ENCODE assay signal across 13 cellular contexts in the genomic region with DNA sequence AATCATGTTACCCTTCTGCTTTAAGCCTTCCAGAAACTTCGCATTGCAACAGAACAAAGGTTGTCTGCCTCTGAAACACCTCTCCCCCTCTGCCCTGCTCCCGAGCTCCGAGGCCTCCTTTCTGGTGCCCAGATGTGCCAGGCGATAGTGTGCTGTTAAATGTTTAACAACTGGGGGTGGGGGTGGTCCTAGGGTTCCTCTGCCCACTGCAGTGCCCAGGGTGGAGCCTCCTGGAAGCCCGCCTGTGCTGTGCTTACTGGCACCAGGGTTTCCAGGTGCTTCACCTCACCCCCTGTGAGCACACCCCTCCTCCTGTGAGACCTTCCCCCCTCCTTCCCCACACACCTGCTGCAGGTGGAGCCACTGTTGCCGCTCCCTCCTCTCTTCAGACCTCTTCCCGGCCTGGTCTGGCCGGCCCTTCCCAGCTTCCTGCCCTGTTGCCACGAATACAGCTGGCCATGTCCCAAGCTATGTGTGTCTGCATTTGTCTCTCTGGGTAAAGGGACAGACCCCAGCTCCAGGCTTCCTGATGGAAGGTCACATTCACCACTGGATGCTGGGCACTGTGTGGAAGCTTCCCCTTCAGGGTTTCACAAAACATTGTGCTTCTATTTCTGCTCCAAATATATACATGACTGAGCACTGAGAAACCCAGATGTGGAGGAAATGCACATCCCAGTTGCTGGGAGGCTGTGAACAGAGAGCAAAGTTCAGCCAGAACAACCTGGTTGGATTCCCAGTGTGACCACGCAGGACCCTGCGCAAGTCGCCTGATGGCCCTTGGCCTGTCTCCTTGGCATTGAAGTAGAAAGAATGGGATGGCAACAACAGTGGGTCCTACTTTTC. TPM values are rescaled to one million over a fixed set of nuclear protein-coding genes. Genes with fewer than 3 reads are reported as not detected.
DNase-seq lines count a peak whose midpoint lies in the region; ATAC-seq and TF ChIP-seq lines count a peak whose summit lies in the region.
"Had no signal": no experiment of that assay in that cellular context is flagged by ENCODE, and none has a peak within 500 bp of the region (broad histone marks: within the 10 kb centered on the region; RNA-seq: fewer than 3 reads in every experiment).

No MANE protein-coding gene starts in this region.

- no peak for TF ChIP-seq CTCF in CD8-positive, alpha-beta T cell (IDR thresholded peaks at IDR 0.05)

- peaks cover 37% of the 10 kb centered on the region for H3K4me1 ChIP-seq in BLaER1
- H3K4me1 ChIP-seq in muscle layer of duodenum (ENCODE audit: control insufficient read depth in 1 of 2, insufficient read depth in 2 of 2, low read length in 2 of 2): peaks cover 40 to 66% of the 10 kb centered on the region in 2 donors
- no peaks in the 10 kb centered on the region for H3K4me1 ChIP-seq in CD8-positive, alpha-beta T cell (ENCODE audit: insufficient read depth, low read length)

- POLR2A ChIA-PET in CD8-positive, alpha-beta T cell (lab: Charles Lee): no interaction called here

- CTCF ChIA-PET in CD8-positive, alpha-beta T cell (lab: Charles Lee): no interaction called here

- no peaks in the 10 kb centered on the region for H3K27me3 ChIP-seq in BLaER1
- H3K27me3 ChIP-seq in muscle layer of duodenum (ENCODE audit: low read depth, low read length): no peaks in the 10 kb centered on the region
- H3K27me3 ChIP-seq in CD8-positive, alpha-beta T cell (ENCODE audit: insufficient read depth, low read length): no peaks in the 10 kb centered on the region

- no peaks in the 10 kb centered on the region for H3K4me1 Mint-ChIP-seq in CD8-positive, alpha-beta T cell (ENCODE audit: low read depth)
- H3K4me1 Mint-ChIP-seq: activated T-helper 17 cell treated with anti-CD3 and anti-CD28 coated beads, Interleukin-2, amount 50 U/mL, for 72 hours had no signal

- H3K9me3 Mint-ChIP-seq in CD8-positive, alpha-beta T cell: no peaks in the 10 kb centered on the region
- H3K9me3 Mint-ChIP-seq: activated T-helper 17 cell treated with anti-CD3 and anti-CD28 coated beads, Interleukin-2, amount 50 U/mL, for 72 hours; stimulated activated naive CD8-positive, alpha-beta T cell treated with anti-CD3 and anti-CD28 coated beads, Interleukin-15, amount 100 ng/mL, for 72 hours had no signal

- no peaks in the 10 kb centered on the region for H4K20me1 ChIP-seq in BLaER1

- H3K4me3 ChIP-seq in BLaER1: no peak overlapping the region
- H3K4me3 ChIP-seq in muscle layer of duodenum (ENCODE audit: low read depth in 1 of 2, low read length in 2 of 2): peak overlapping the region in 1 of 2 donors; percentile 9
- H3K4me3 ChIP-seq in CD8-positive, alpha-beta T cell (ENCODE audit: low read depth, low read length): no peak overlapping the region

- H3K4me3 Mint-ChIP-seq in CD8-positive, alpha-beta T cell: no peak overlapping the region
- H3K4me3 Mint-ChIP-seq: activated CD4-positive, alpha-beta T cell treated with anti-CD3 and anti-CD28 coated beads for 36 hours; activated T-helper 17 cell treated with anti-CD3 and anti-CD28 coated beads, Interleukin-2, amount 50 U/mL, for 72 hours; stimulated activated naive CD8-positive, alpha-beta T cell treated with anti-CD3 and anti-CD28 coated beads, Interleukin-15, amount 100 ng/mL, for 72 hours had no signal

- H3K9ac ChIP-seq in BLaER1: no peak overlapping the region

- H3K9me3 ChIP-seq in BLaER1 (no peaks in the 10 kb centered on the region), muscle layer of duodenum (ENCODE audit: control insufficient read depth in 1 of 2, low read length in 2 of 2) (no peaks in the 10 kb centered on the region)
- no peaks in the 10 kb centered on the region for H3K9me3 ChIP-seq in CD8-positive, alpha-beta T cell (ENCODE audit: low read length)

- DNase-seq in NCI-H146 (lab: John Stamatoyannopoulos, UW): peak; percentile 97
- no peak for DNase-seq in CD8-positive, alpha-beta T cell
- no peak for DNase-seq in central memory CD4-positive, alpha-beta T cell
- DNase-seq in NK-92 treated with Interleukin-12 subunit alpha and Interleukin-12 subunit beta, amount 100 ng/mL, for 24 hours (lab: John Stamatoyannopoulos, UW): no peak
- DNase-seq: activated CD4-positive, alpha-beta T cell treated with anti-CD3 and anti-CD28 coated beads for 36 hours; NCI-H1930; stimulated activated CD4-positive, alpha-beta T cell treated with anti-CD3 and anti-CD28 coated beads, Interleukin-2, amount 100 ng/mL, for 48 hours; stimulated activated naive CD8-positive, alpha-beta T cell treated with anti-CD3 and anti-CD28 coated beads, Interleukin-15, amount 100 ng/mL, for 72 hours had no signal

- H3K27ac ChIP-seq in BLaER1 (peak overlapping the region; percentile 25; the same call in 1 of the 2 replicates), cingulate gyrus (ENCODE audit: low read depth, low read length) (peak overlapping the region; percentile 89), muscle layer of duodenum (ENCODE audit: low read length) (peak overlapping the region; percentile 80)
- no peak overlapping the region for H3K27ac ChIP-seq in CD8-positive, alpha-beta T cell (ENCODE audit: low read depth, low read length)

- intact Hi-C loops in CD8-positive, alpha-beta T cell (cut with DNase I, micrococcal nuclease): no loop called here

- no peak overlapping the region for H3K27ac Mint-ChIP-seq in CD8-positive, alpha-beta T cell
- H3K27ac Mint-ChIP-seq: activated CD4-positive, alpha-beta T cell treated with anti-CD3 and anti-CD28 coated beads for 36 hours; activated T-helper 17 cell treated with anti-CD3 and anti-CD28 coated beads, Interleukin-2, amount 50 U/mL, for 72 hours had no signal

- peaks cover 1% of the 10 kb centered on the region for H3K27me3 Mint-ChIP-seq in CD8-positive, alpha-beta T cell (ENCODE audit: low read depth)

- peak overlapping the region; percentile 82 for H3K4me2 ChIP-seq in BLaER1

- no peak for ATAC-seq in CD8-positive, alpha-beta T cell
- no peak for ATAC-seq in HG03039 (IDR thresholded peaks at IDR 0.05; ENCODE audit: unreplicated experiment)
- ATAC-seq: activated CD4-positive, alpha-beta T cell treated with anti-CD3 and anti-CD28 coated beads for 36 hours; activated T-helper 17 cell treated with anti-CD3 and anti-CD28 coated beads, Interleukin-2, amount 50 U/mL, for 72 hours; stimulated activated naive CD8-positive, alpha-beta T cell treated with anti-CD3 and anti-CD28 coated beads, Interleukin-15, amount 100 ng/mL, for 72 hours had no signal

- H3K36me3 Mint-ChIP-seq in CD8-positive, alpha-beta T cell: no peaks in the 10 kb centered on the region

- H3K36me3 ChIP-seq in BLaER1 (no peaks in the 10 kb centered on the region), muscle layer of duodenum (ENCODE audit: control insufficient read depth in 1 of 2, insufficient read depth in 2 of 2, low read length in 2 of 2) (no peaks in the 10 kb centered on the region)
- no peaks in the 10 kb centered on the region for H3K36me3 ChIP-seq in CD8-positive, alpha-beta T cell (ENCODE audit: insufficient read depth, low read length)

RNA-seq across cellular contexts. Expression of a gene that starts 37.2 kb away (rescaled TPM):
- 1 to 10 TPM in 1 of 2 experiments, under 1 TPM in 1; 0.33 to 1.1 TPM for total RNA-seq in CD8-positive, alpha-beta T cell
